1 cellular context compared by ENCODE assay signal in genomic region chr17:68733241-68734176, GRCh38.
TF ChIP-seq lines count a peak whose summit lies in the region.

No MANE protein-coding gene starts in this region.

TF ChIP-seq in H1, 55 proteins besides CTCF, POLR2A, EP300 and RAD21 (continued from another document):
- TF ChIP-seq CHD7 (IDR thresholded peaks at IDR 0.05; ENCODE audit: insufficient replicate concordance, low read length) (no peak), E2F6 (IDR thresholded peaks at IDR 0.05) (peak; percentile 39; the same call in 1 of the 2 replicates), SUZ12 (IDR thresholded peaks at IDR 0.05; ENCODE audit: low read length) (no peak), TAF1 (IDR thresholded peaks at IDR 0.05; ENCODE audit: low read depth, low read length) (peak; percentile 69), USF2 (IDR thresholded peaks at IDR 0.05; ENCODE audit: low read length) (no peak), GABPA (IDR thresholded peaks at IDR 0.05; ENCODE audit: borderline replicate concordance, insufficient read depth, low read length) (no peak), KDM4A (IDR thresholded peaks at IDR 0.05; ENCODE audit: low read depth, low read length, severe bottlenecking) (no peak), POLR2AphosphoS5 (IDR thresholded peaks at IDR 0.05; ENCODE audit: low read depth, low read length) (peak; percentile 62), RFX5 (IDR thresholded peaks at IDR 0.05; ENCODE audit: borderline replicate concordance, low read depth, low read length) (no peak), SIN3A (conservative IDR thresholded peaks at IDR 0.05 in 1 of 2, IDR thresholded peaks at IDR 0.05 in 1 of 2; ENCODE audit: low read depth in 1 of 2, low read length in 2 of 2) (0 out of 4 replicates have a peak, but pooled peaks of 1 of the 2 experiments have one; percentile 24), TBP (IDR thresholded peaks at IDR 0.05; ENCODE audit: low read depth, low read length) (peak; percentile 75), JUN (IDR thresholded peaks at IDR 0.05; ENCODE audit: low read depth, low read length) (no peak; the same call in 1 of the 2 replicates), RBBP5 (IDR thresholded peaks at IDR 0.05; ENCODE audit: borderline replicate concordance, low read depth, low read length) (0 out of 2 replicates have a peak, but pooled peaks have one; percentile 19), CHD1 (IDR thresholded peaks at IDR 0.05; ENCODE audit: low read depth, low read length) (no peak), NANOG (IDR thresholded peaks at IDR 0.05; ENCODE audit: insufficient read depth, low read depth, low read length, poor library complexity, severe bottlenecking) (no peak), MAFK (IDR thresholded peaks at IDR 0.05; ENCODE audit: low read depth, low read length) (peak; percentile 75), BRCA1 (IDR thresholded peaks at IDR 0.05; ENCODE audit: low read depth, low read length) (no peak), MAX (IDR thresholded peaks at IDR 0.05) (peak; percentile 90), RXRA (IDR thresholded peaks at IDR 0.05; ENCODE audit: insufficient read depth, low read depth, low read length) (no peak), JUND (IDR thresholded peaks at IDR 0.05; ENCODE audit: low read length) (no peak), GTF2F1 (IDR thresholded peaks at IDR 0.05; ENCODE audit: borderline replicate concordance, low read depth, low read length) (0 out of 2 replicates have a peak, but pooled peaks have one; percentile 12), CBX5 (IDR thresholded peaks at IDR 0.05; ENCODE audit: low read depth, low read length) (no peak), SIRT6 (IDR thresholded peaks at IDR 0.05; ENCODE audit: low read length) (no peak), YY1 (IDR thresholded peaks at IDR 0.05; ENCODE audit: low read depth, low read length) (0 out of 2 replicates have a peak, but pooled peaks have one; percentile 4), TEAD4 (IDR thresholded peaks at IDR 0.05; ENCODE audit: low read depth, low read length) (peak; percentile 85), FOSL1 (IDR thresholded peaks at IDR 0.05; ENCODE audit: insufficient read depth, low read depth, low read length) (no peak), SRF (IDR thresholded peaks at IDR 0.05; ENCODE audit: low read depth, low read length) (peak; percentile 100), KDM5A (IDR thresholded peaks at IDR 0.05; ENCODE audit: low read length) (no peak), ASH2L (IDR thresholded peaks at IDR 0.05; ENCODE audit: low read length) (peak; percentile 57), HDAC2 (IDR thresholded peaks at IDR 0.05; ENCODE audit: borderline replicate concordance in 1 of 2, low read depth in 2 of 2, low read length in 2 of 2) (peak in 1 of 2 experiments; percentile 67; a peak in 1 of 4 replicates), SP2 (IDR thresholded peaks at IDR 0.05; ENCODE audit: low read length) (no peak), SP4 (IDR thresholded peaks at IDR 0.05; ENCODE audit: low read length) (no peak), POU5F1 (IDR thresholded peaks at IDR 0.05; ENCODE audit: low read depth, low read length) (no peak), ATF2 (IDR thresholded peaks at IDR 0.05; ENCODE audit: low read length) (no peak), BACH1 (IDR thresholded peaks at IDR 0.05; ENCODE audit: low read length) (peak; percentile 86), CBX8 (IDR thresholded peaks at IDR 0.05; ENCODE audit: borderline replicate concordance, low read depth, low read length) (no peak), TAF7 (optimal IDR thresholded peaks at IDR 0.05; ENCODE audit: borderline replicate concordance, low read depth, low read length) (peak; percentile 23), CHD2 (IDR thresholded peaks at IDR 0.05; ENCODE audit: low read length) (peak; percentile 44; the same call in 1 of the 2 replicates)
